ENCODE assay signal across 8 cellular contexts in genomic region chr20:16729565-16730460, GRCh38. TPM values are rescaled to one million over a fixed set of nuclear protein-coding genes. Genes with fewer than 3 reads are reported as not detected.
A peak's percentile ranks its signal among the peaks of the same experiment; 100 is the strongest.
DNase-seq lines count a peak whose midpoint lies in the region; ATAC-seq and TF ChIP-seq lines count a peak whose summit lies in the region.

Gene SNRPB2, plus strand, starts transcription at chr20:16730026. Its CDS starts 1,677 bp downstream, at chr20:16731703.

- H3K27ac ChIP-seq in SK-N-SH (ENCODE audit: low read depth in 2 of 2, low read length in 1 of 2) = peak within 1 kb of the TSS; percentile 72 to 81
- no peak within 1 kb of the TSS for H3K27ac ChIP-seq in temporal lobe (ENCODE audit: low read depth, low read length)

- H2AFZ ChIP-seq in SK-N-SH (ENCODE audit: low read depth) = peak within 1 kb of the TSS; percentile 100

- TF ChIP-seq EP300 in SK-N-SH (IDR thresholded peaks at IDR 0.05; ENCODE audit: borderline replicate concordance in 1 of 2, low read depth in 1 of 2, low read length in 1 of 2) = no peak; a peak in 1 of 4 replicates

- no peak for TF ChIP-seq CTCF in GM06990 (IDR thresholded peaks at IDR 0.05; ENCODE audit: insufficient read depth, low read length, poor library complexity, severe bottlenecking)
- no peak for TF ChIP-seq CTCF in SK-N-SH (IDR thresholded peaks at IDR 0.05)

- peaks cover 49% of the 10 kb centered on the region for H3K79me2 ChIP-seq in SK-N-SH (ENCODE audit: insufficient read depth)

- peaks cover 53% of the 10 kb centered on the region for H3K4me1 Mint-ChIP-seq in activated naive CD4-positive, alpha-beta T cell treated with anti-CD3 and anti-CD28 coated beads, Interleukin-2, amount 50 U/mL, for 24 hours

- H3K4me2 ChIP-seq in SK-N-SH = peak within 1 kb of the TSS; percentile 94

- H4K20me1 ChIP-seq in SK-N-SH (ENCODE audit: insufficient read depth) = no peaks in the 10 kb centered on the region

- H3K9me2 ChIP-seq in SK-N-SH = no peaks in the 10 kb centered on the region

- H3K36me3 Mint-ChIP-seq in activated naive CD4-positive, alpha-beta T cell treated with anti-CD3 and anti-CD28 coated beads, Interleukin-2, amount 50 U/mL, for 24 hours = peaks cover 22% of the 10 kb centered on the region

- TF ChIP-seq RAD21 in SK-N-SH (IDR thresholded peaks at IDR 0.05; ENCODE audit: low read length) = no peak

- H3K4me1 ChIP-seq in SK-N-SH (ENCODE audit: control insufficient read depth in 1 of 2, insufficient read depth in 2 of 2, low read depth in 1 of 2, low read length in 1 of 2) = peaks cover 8 to 14% of the 10 kb centered on the region in 2 experiments; a peak in 3 of 4 replicates

- H3K36me3 ChIP-seq in GM06990 (ENCODE audit: control insufficient read depth, insufficient read depth, low read length) = peaks cover 10% of the 10 kb centered on the region
- H3K36me3 ChIP-seq in SK-N-SH (replicated peaks in 1 of 2; ENCODE audit: control insufficient read depth in 1 of 2, insufficient read depth in 2 of 2, low read length in 1 of 2) = peaks cover 22 to 35% of the 10 kb centered on the region in 2 experiments

- H3K9me3 ChIP-seq in SK-N-SH = no peaks in the 10 kb centered on the region

- H3K9me3 Mint-ChIP-seq in activated naive CD4-positive, alpha-beta T cell treated with anti-CD3 and anti-CD28 coated beads, Interleukin-2, amount 50 U/mL, for 24 hours = no peaks in the 10 kb centered on the region

- peak within 1 kb of the TSS; percentile 100 for H3K4me3 Mint-ChIP-seq in activated naive CD4-positive, alpha-beta T cell treated with anti-CD3 and anti-CD28 coated beads, Interleukin-2, amount 50 U/mL, for 24 hours

- H3K4me3 ChIP-seq in GM06990 (replicated peaks; ENCODE audit: low read depth, low read length) (peak within 1 kb of the TSS; percentile 92), SK-N-SH (ENCODE audit: low read depth in 2 of 2, low read length in 1 of 2) (peak within 1 kb of the TSS; percentile 73 to 91)

- POLR2A ChIA-PET in SK-N-SH (lab: Yijun Ruan, JAX) = no interaction called here

- peak; percentile 99 for ATAC-seq in HG02571 (IDR thresholded peaks at IDR 0.05; ENCODE audit: unreplicated experiment)

- CTCF ChIA-PET in SK-N-SH (lab: Yijun Ruan, JAX) = interaction anchor here (1.1 to 1.4 kb wide), 2 partner anchors 32 to 116 kb away, joined by 3 to 5 read pairs; no protein-coding TSS in a partner anchor

- H3K27me3 Mint-ChIP-seq in activated naive CD4-positive, alpha-beta T cell treated with anti-CD3 and anti-CD28 coated beads, Interleukin-2, amount 50 U/mL, for 24 hours = peaks cover 13% of the 10 kb centered on the region

- DNase-seq in GM06990 (ENCODE audit: extremely low read depth, insufficient read length) (peak; percentile 87), NCI-H1048 (lab: John Stamatoyannopoulos, UW) (peak; percentile 28), SK-N-SH (peak; percentile 85), glomerular endothelial cell (ENCODE audit: extremely low read depth, low read depth, low spot score) (peak; percentile 75), occipital lobe (lab: John Stamatoyannopoulos, UW) (peak; percentile 92)

- peak within 1 kb of the TSS; percentile 100 for H3K27ac Mint-ChIP-seq in activated naive CD4-positive, alpha-beta T cell treated with anti-CD3 and anti-CD28 coated beads, Interleukin-2, amount 50 U/mL, for 24 hours

- H3K9ac ChIP-seq in SK-N-SH = peak within 1 kb of the TSS; percentile 95

- 15% methylated on average over 35 of the region's 57 CpGs for WGBS in SK-N-SH (ENCODE audit: low lambda C conversion rate)

- no peaks in the 10 kb centered on the region for H3F3A ChIP-seq in SK-N-SH (replicated peaks; ENCODE audit: insufficient read depth)

- H3K27me3 ChIP-seq in GM06990 (replicated peaks; ENCODE audit: control insufficient read depth, insufficient read depth, low read length) (no peaks in the 10 kb centered on the region), SK-N-SH (ENCODE audit: insufficient read depth) (no peaks in the 10 kb centered on the region)

TF ChIP-seq in SK-N-SH, 30 proteins besides CTCF, POLR2A, EP300 and RAD21 (continues in another document):
- TF ChIP-seq GABPA (IDR thresholded peaks at IDR 0.05; ENCODE audit: low read depth) (peak; percentile 96), ZBTB33 (IDR thresholded peaks at IDR 0.05; ENCODE audit: borderline replicate concordance, low read depth) (no peak), MXI1 (IDR thresholded peaks at IDR 0.05; ENCODE audit: low read depth, low read length) (peak; percentile 55), TCF12 (IDR thresholded peaks at IDR 0.05) (peak; percentile 51; the same call in 1 of the 2 replicates), USF1 (IDR thresholded peaks at IDR 0.05; ENCODE audit: borderline replicate concordance, low read depth) (no peak), USF2 (IDR thresholded peaks at IDR 0.05; ENCODE audit: borderline replicate concordance, low read depth, low read length) (no peak), FOXJ3 (CRISPR knock-in tag; IDR thresholded peaks at IDR 0.05) (no peak), RCOR1 (IDR thresholded peaks at IDR 0.05; ENCODE audit: low read length) (peak; percentile 62; the same call in 1 of the 2 replicates), NRF1 (IDR thresholded peaks at IDR 0.05; ENCODE audit: low read depth, low read length) (peak; percentile 89), JUND (IDR thresholded peaks at IDR 0.05) (no peak), ELF1 (IDR thresholded peaks at IDR 0.05) (peak; percentile 100), FOXM1 (IDR thresholded peaks at IDR 0.05; ENCODE audit: low read depth) (no peak), IRF3 (IDR thresholded peaks at IDR 0.05; ENCODE audit: low read depth, low read length) (no peak), EZH2phosphoT487 (IDR thresholded peaks at IDR 0.05; ENCODE audit: borderline replicate concordance, low read depth) (no peak), FOSL2 (IDR thresholded peaks at IDR 0.05; ENCODE audit: borderline replicate concordance, low read depth) (no peak), MEF2A (IDR thresholded peaks at IDR 0.05; ENCODE audit: borderline replicate concordance, low read depth) (no peak), GATA2 (CRISPR knock-in tag; IDR thresholded peaks at IDR 0.05) (no peak), PBX3 (IDR thresholded peaks at IDR 0.05) (no peak), TAF1 (IDR thresholded peaks at IDR 0.05; ENCODE audit: borderline replicate concordance, low read depth, low read length) (peak; percentile 77), RXRA (IDR thresholded peaks at IDR 0.05; ENCODE audit: borderline replicate concordance, low read depth) (no peak), NFIC (IDR thresholded peaks at IDR 0.05; ENCODE audit: borderline replicate concordance) (no peak), POLR2AphosphoS5 (IDR thresholded peaks at IDR 0.05; ENCODE audit: low read depth, low read length) (peak; percentile 92), SMC3 (IDR thresholded peaks at IDR 0.05; ENCODE audit: low read depth, low read length) (no peak)

RNA-seq across cellular contexts. Expression of gene SNRPB2, which starts in this region (rescaled TPM):
- 46.6 and 57.4 TPM in 2 replicates for polyA plus RNA-seq in SK-N-SH (2012; rRNA removed)
- polyA plus RNA-seq in SK-N-SH (2012; cell fraction: cytosol; rRNA removed) = 81.5 and 127 TPM in 2 replicates
- polyA plus RNA-seq in SK-N-SH (2012; cell fraction: nucleus; rRNA removed) = 14.3 and 24.6 TPM in 2 replicates
- total RNA-seq in glomerular endothelial cell = 53.6 and 64.0 TPM in 2 replicates
- total RNA-seq in occipital lobe = 71.3 TPM
- total RNA-seq in temporal lobe = 46.7 TPM

Comparison
In these comparisons a context has a peak if more than half of its experiments do, and no peak if none do; other contexts are left out.
1. DNase-seq: peak in every context shown above with its lines; median percentile 92 in occipital lobe; 87 in GM06990; 85 in SK-N-SH; 75 in glomerular endothelial cell; 28 in NCI-H1048.